14 cellular contexts compared by ENCODE assay signal in the genomic region with DNA sequence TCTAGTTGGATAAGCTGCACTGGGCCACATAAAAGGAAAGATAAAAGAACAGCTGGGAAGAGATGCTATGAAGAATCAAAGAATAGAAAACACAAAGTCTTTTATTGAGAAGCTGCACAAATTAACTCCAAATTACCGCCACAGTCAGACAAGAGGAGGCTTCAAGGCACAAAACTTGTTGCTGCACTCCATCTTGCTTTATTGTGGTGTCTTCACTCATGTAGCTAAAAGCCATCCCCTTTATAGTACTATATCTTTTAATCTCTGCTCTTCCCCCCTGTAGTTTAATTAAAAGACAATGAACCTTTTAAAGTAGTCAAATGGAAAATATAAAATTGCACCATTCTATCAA.
"Had no signal": no experiment of that assay in that cellular context is flagged by ENCODE, and none has a peak within 500 bp of the region (broad histone marks: within the 10 kb centered on the region; RNA-seq: fewer than 3 reads in every experiment).

No MANE protein-coding gene starts in this region.

- H3K36me3 ChIP-seq: brain microvascular endothelial cell, esophagus muscularis mucosa, tibial artery had no signal

- H3K9ac ChIP-seq: parathyroid adenoma had no signal

- ATAC-seq: T-cell had no signal

- DNase-seq: activated CD4-positive, alpha-beta T cell treated with anti-CD3 and anti-CD28 coated beads for 1 hour; effector memory CD4-positive, alpha-beta T cell had no signal

- H3K27ac Mint-ChIP-seq: activated CD8-positive, alpha-beta T cell treated with anti-CD3 and anti-CD28 coated beads, Interleukin-2, amount 10 ng/mL, durations not matched to agents 7 days and 5 days; activated naive CD4-positive, alpha-beta T cell treated with anti-CD3 and anti-CD28 coated beads, Interleukin-2, amount 50 U/mL, for 24 hours; memory B cell; stimulated activated effector memory CD8-positive, alpha-beta T cell treated with anti-CD3 and anti-CD28 coated beads, Interleukin-12 subunit alpha, Interleukin-12 subunit beta, amount 100 ng/mL, for 72 hours; stimulated activated naive CD8-positive, alpha-beta T cell treated with anti-CD3 and anti-CD28 coated beads, Interleukin-15, amount 100 ng/mL, for 72 hours; T-cell had no signal

- H3K9me3 Mint-ChIP-seq: activated naive CD4-positive, alpha-beta T cell treated with anti-CD3 and anti-CD28 coated beads, Interleukin-2, amount 50 U/mL, for 24 hours; memory B cell; naive B cell; stimulated activated effector memory CD8-positive, alpha-beta T cell treated with anti-CD3 and anti-CD28 coated beads, Interleukin-12 subunit alpha, Interleukin-12 subunit beta, amount 100 ng/mL, for 72 hours; stimulated activated naive CD8-positive, alpha-beta T cell treated with anti-CD3 and anti-CD28 coated beads, Interleukin-15, amount 100 ng/mL, for 72 hours; T-cell had no signal

- H3K27ac ChIP-seq: brain microvascular endothelial cell, esophagus muscularis mucosa, parathyroid adenoma, skin epidermis, tibial artery had no signal

- H3K36me3 Mint-ChIP-seq: activated naive CD4-positive, alpha-beta T cell treated with anti-CD3 and anti-CD28 coated beads, Interleukin-2, amount 50 U/mL, for 24 hours; memory B cell; naive B cell; stimulated activated effector memory CD8-positive, alpha-beta T cell treated with anti-CD3 and anti-CD28 coated beads, Interleukin-12 subunit alpha, Interleukin-12 subunit beta, amount 100 ng/mL, for 72 hours; T-cell had no signal

- H3K27me3 Mint-ChIP-seq: activated naive CD4-positive, alpha-beta T cell treated with anti-CD3 and anti-CD28 coated beads, Interleukin-2, amount 50 U/mL, for 24 hours; memory B cell; naive B cell; stimulated activated naive CD8-positive, alpha-beta T cell treated with anti-CD3 and anti-CD28 coated beads, Interleukin-15, amount 100 ng/mL, for 72 hours; T-cell had no signal

- H3K4me1 Mint-ChIP-seq: stimulated activated effector memory CD8-positive, alpha-beta T cell treated with anti-CD3 and anti-CD28 coated beads, Interleukin-12 subunit alpha, Interleukin-12 subunit beta, amount 100 ng/mL, for 72 hours had no signal

- H3K4me3 ChIP-seq: esophagus muscularis mucosa, skin epidermis, tibial artery had no signal

- H3K79me2 ChIP-seq: parathyroid adenoma had no signal

- H3K4me1 ChIP-seq: esophagus muscularis mucosa had no signal

- H3K27me3 ChIP-seq: brain microvascular endothelial cell, esophagus muscularis mucosa, tibial artery had no signal

- H3K9me3 ChIP-seq: esophagus muscularis mucosa, tibial artery had no signal

- H3K4me3 Mint-ChIP-seq: activated CD8-positive, alpha-beta T cell treated with anti-CD3 and anti-CD28 coated beads, Interleukin-2, amount 10 ng/mL, durations not matched to agents 7 days and 5 days; activated naive CD4-positive, alpha-beta T cell treated with anti-CD3 and anti-CD28 coated beads, Interleukin-2, amount 50 U/mL, for 24 hours; memory B cell; naive B cell; stimulated activated effector memory CD8-positive, alpha-beta T cell treated with anti-CD3 and anti-CD28 coated beads, Interleukin-12 subunit alpha, Interleukin-12 subunit beta, amount 100 ng/mL, for 72 hours; stimulated activated naive CD8-positive, alpha-beta T cell treated with anti-CD3 and anti-CD28 coated beads, Interleukin-15, amount 100 ng/mL, for 72 hours; T-cell had no signal

- H2AFZ ChIP-seq: parathyroid adenoma had no signal
